Comparison of ENCODE assay signal across 9 cellular contexts in genomic region chr15:75723171-75723846, GRCh38. TPM values are rescaled to one million over a fixed set of nuclear protein-coding genes. Genes with fewer than 3 reads are reported as not detected.
A peak's percentile ranks its signal among the peaks of the same experiment; 100 is the strongest.
DNase-seq lines count a peak whose midpoint lies in the region; ATAC-seq and TF ChIP-seq lines count a peak whose summit lies in the region.
"Had no signal": no experiment of that assay in that cellular context is flagged by ENCODE, and none has a peak within 500 bp of the region (broad histone marks: within the 10 kb centered on the region; RNA-seq: fewer than 3 reads in every experiment).

No MANE protein-coding gene starts in this region.

- 68 to 71% methylated on average over 8 of the region's 8 CpGs for WGBS in GM23248 (ENCODE audit: low coverage in 1 of 2, low lambda C conversion rate in 2 of 2, missing lambda C conversion rate in 2 of 2), 2 experiments

- peak overlapping the region; percentile 68 for H3K9ac ChIP-seq in GM23248
- H3K9ac ChIP-seq in OCI-LY3 (ENCODE audit: low read length): no peak overlapping the region

- H3K4me1 ChIP-seq in GM23248 (ENCODE audit: insufficient read depth) (0 out of 2 replicates have a peak, but pooled peaks cover 4% of the 10 kb centered on the region), OCI-LY3 (ENCODE audit: low read length) (peaks cover 23% of the 10 kb centered on the region)
- H3K4me1 ChIP-seq: gastrocnemius medialis had no signal

- in situ Hi-C loops in GM23248 (cut with MboI): no loop called here

- intact Hi-C loops in left ventricle myocardium superior (cut with micrococcal nuclease): no loop called here

- H3K9me2 ChIP-seq in GM23248 (ENCODE audit: insufficient read depth): no peaks in the 10 kb centered on the region

- H2AFZ ChIP-seq in GM23248: no peak overlapping the region
- peak overlapping the region; percentile 17 for H2AFZ ChIP-seq in OCI-LY3 (ENCODE audit: low read depth, low read length)

- peaks cover 11% of the 10 kb centered on the region; the same call in 1 of the 2 replicates for H3F3A ChIP-seq in GM23248 (ENCODE audit: insufficient read depth)

- H3K36me3 ChIP-seq in GM23248 (ENCODE audit: low read depth) (no peaks in the 10 kb centered on the region), OCI-LY3 (replicated peaks; ENCODE audit: low read depth, low read length) (no peaks in the 10 kb centered on the region)
- H3K36me3 ChIP-seq: gastrocnemius medialis had no signal

- H3K4me2 ChIP-seq in GM23248 (ENCODE audit: unreplicated experiment) (no peak overlapping the region), OCI-LY3 (ENCODE audit: low read length) (peak overlapping the region; percentile 41)

- H3K27ac ChIP-seq in GM23248 (peak overlapping the region; percentile 31; the same call in 1 of the 2 replicates), OCI-LY3 (ENCODE audit: low read length) (no peak overlapping the region)

- DNase-seq in GM23248: peak; percentile 36
- peak; percentile 11 for DNase-seq in left ventricle myocardium superior
- peak; percentile 26 for DNase-seq in renal cortical epithelial cell (ENCODE audit: low read depth)
- DNase-seq in ecto neural progenitor cell (ENCODE audit: low spot score): no peak
- DNase-seq in iPS-NIHi11 (ENCODE audit: low spot score): no peak
- DNase-seq in activated CD8-positive, alpha-beta memory T cell treated with anti-CD3 and anti-CD28 coated beads, Interleukin-2, amount 50 U/mL, for 4 hours: no peak

- no peak overlapping the region for H3K4me3 ChIP-seq in GM23248
- 0 out of 2 replicates have a peak overlapping the region, but pooled peaks have one; percentile 3 for H3K4me3 ChIP-seq in OCI-LY3 (ENCODE audit: low read length)
- H3K4me3 ChIP-seq: gastrocnemius medialis had no signal

- H3K27me3 ChIP-seq in GM23248 (replicated peaks; ENCODE audit: insufficient read depth) (no peaks in the 10 kb centered on the region), OCI-LY3 (ENCODE audit: low read depth, low read length) (peaks cover 9% of the 10 kb centered on the region; the same call in 1 of the 2 replicates)
- H3K27me3 ChIP-seq: gastrocnemius medialis had no signal

- H3K79me2 ChIP-seq in GM23248 (ENCODE audit: insufficient read depth): no peaks in the 10 kb centered on the region
- H3K79me2 ChIP-seq in OCI-LY3 (ENCODE audit: low read length): no peaks in the 10 kb centered on the region

- H3K9me3 ChIP-seq in GM23248 (ENCODE audit: low read depth): no peaks in the 10 kb centered on the region
- H3K9me3 ChIP-seq in OCI-LY3 (ENCODE audit: insufficient read depth, low read length): no peaks in the 10 kb centered on the region
- H3K9me3 ChIP-seq: gastrocnemius medialis had no signal

- no peak for ATAC-seq in left ventricle myocardium superior
- ATAC-seq in HG02759 (IDR thresholded peaks at IDR 0.05; ENCODE audit: unreplicated experiment): no peak

- TF ChIP-seq CTCF in OCI-LY3 (IDR thresholded peaks at IDR 0.05; ENCODE audit: low read depth, low read length): no peak

- H4K20me1 ChIP-seq in GM23248 (ENCODE audit: insufficient read depth): no peaks in the 10 kb centered on the region
- H4K20me1 ChIP-seq in OCI-LY3 (ENCODE audit: insufficient read depth, low read length): no peaks in the 10 kb centered on the region

RNA-seq across cellular contexts. Expression of gene CSPG4, which starts 10.7 kb away (rescaled TPM):
- 25.8 and 27.6 TPM in 2 replicates for total RNA-seq in GM23248 (2014; rRNA removed; shearing (Covaris generic))
- polyA plus RNA-seq in GM23248 (2016; fragmentation: Nextera tagmentation; extraction: Ambion mirVana): 5.3 and 5.6 TPM in 2 replicates
- total RNA-seq in left ventricle myocardium superior (5.2 TPM), renal cortical epithelial cell (0.35 TPM in 2 replicates)

Comparison
In these comparisons a context has a peak if more than half of its experiments do, and no peak if none do; other contexts are left out.
1. DNase-seq: peak in GM23248 (single experiment), left ventricle myocardium superior (single experiment) and renal cortical epithelial cell (single experiment); none in ecto neural progenitor cell (single experiment), iPS-NIHi11 (single experiment) and activated CD8-positive, alpha-beta memory T cell treated with anti-CD3 and anti-CD28 coated beads, Interleukin-2, amount 50 U/mL, for 4 hours (single experiment).